Comparison of ENCODE assay signal across 9 cellular contexts in the genomic region with DNA sequence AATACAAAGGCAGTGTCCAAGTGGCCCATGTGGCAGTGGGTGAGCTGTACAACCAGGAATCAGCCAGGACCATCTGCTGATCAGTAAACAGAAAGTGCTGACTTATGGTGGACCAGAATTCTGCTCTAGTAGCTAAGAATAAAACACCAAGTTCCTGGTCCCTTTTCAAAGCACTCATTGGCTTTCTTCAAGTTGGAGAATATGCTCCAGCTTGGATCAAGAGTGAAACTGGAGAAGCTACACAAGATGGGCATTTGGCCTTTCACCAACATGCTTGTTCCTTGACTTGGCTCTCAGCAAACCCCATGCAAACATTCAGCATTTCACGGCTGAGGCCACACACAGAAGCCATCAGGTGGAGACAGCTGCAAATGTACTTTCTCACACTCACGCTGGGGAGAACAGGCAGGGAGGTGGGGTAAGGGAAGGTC. TPM values are rescaled to one million over a fixed set of nuclear protein-coding genes. Genes with fewer than 3 reads are reported as not detected.
DNase-seq lines count a peak whose midpoint lies in the region; ATAC-seq and TF ChIP-seq lines count a peak whose summit lies in the region.
"Had no signal": no experiment of that assay in that cellular context is flagged by ENCODE, and none has a peak within 500 bp of the region (broad histone marks: within the 10 kb centered on the region; RNA-seq: fewer than 3 reads in every experiment).

No MANE protein-coding gene starts in this region.

- no peaks in the 10 kb centered on the region for H3K36me3 Mint-ChIP-seq in Calu3 (ENCODE audit: insufficient read depth, unreplicated experiment)
- H3K36me3 Mint-ChIP-seq: natural killer cell had no signal

- H3K4me3 ChIP-seq in IMR-90 (ENCODE audit: insufficient read depth, low read depth, low read length) = peak overlapping the region; percentile 8; the same call in 1 of the 2 replicates
- H3K4me3 ChIP-seq in fibroblast of the aortic adventitia (ENCODE audit: low read depth, low read length) = no peak overlapping the region
- no peak overlapping the region for H3K4me3 ChIP-seq in mammary epithelial cell (replicated peaks in 1 of 3; ENCODE audit: insufficient read depth in 1 of 3, low read depth in 2 of 3, low read length in 3 of 3)
- H3K4me3 ChIP-seq in aorta (ENCODE audit: low read length in 2 of 2) = no peak overlapping the region

- WGBS in IMR-90 (ENCODE audit: extremely low coverage in 2 of 2, insufficient read length in 1 of 2), 2 experiments = no CpG with 5 or more reads among the region's 2 CpGs
- WGBS in mammary epithelial cell (ENCODE audit: low coverage, missing lambda C conversion rate) = 73% methylated on average over 2 of the region's 2 CpGs
- 64 to 66% methylated on average over 2 of the region's 2 CpGs for WGBS in aorta, 2 donors

- no peaks in the 10 kb centered on the region for H3K79me2 ChIP-seq in mammary epithelial cell (ENCODE audit: insufficient read depth, low read length)

- peak overlapping the region in 1 of 2 experiments; percentile 70; a peak in 2 of 4 replicates for H4K8ac ChIP-seq in IMR-90 (ENCODE audit: low read depth in 2 of 2, low read length in 2 of 2)

- in situ Hi-C loops in IMR-90 (cut with MboI; ENCODE audit: low sequenced_read_pairs) (no loop called here), mammary epithelial cell (cut with MboI; ENCODE audit: low sequenced_read_pairs in 2 of 2) (no loop called here)

- peak overlapping the region; percentile 38 for H2BK20ac ChIP-seq in IMR-90 (ENCODE audit: low read depth, low read length)

- peak overlapping the region; percentile 20; the same call in 1 of the 2 replicates for H2AK5ac ChIP-seq in IMR-90 (ENCODE audit: low read depth, low read length)

- H3K56ac ChIP-seq in IMR-90 (ENCODE audit: extremely low read depth, insufficient read depth, low read length) = no peak overlapping the region

- H3K27ac ChIP-seq in IMR-90 (ENCODE audit: insufficient read depth, low read length) (no peak overlapping the region), mammary epithelial cell (ENCODE audit: insufficient read depth, low read depth, low read length) (no peak overlapping the region), aorta (ENCODE audit: low read depth in 1 of 2, low read length in 2 of 2) (no peak overlapping the region)

- H3K9me3 ChIP-seq in IMR-90 (ENCODE audit: control insufficient read depth, insufficient read depth, low read length) = no peaks in the 10 kb centered on the region
- H3K9me3 ChIP-seq in mammary epithelial cell (replicated peaks; ENCODE audit: insufficient read depth, low read length) = no peaks in the 10 kb centered on the region
- H3K9me3 ChIP-seq in aorta (ENCODE audit: control insufficient read depth, low read length) = no peaks in the 10 kb centered on the region

- H2BK15ac ChIP-seq in IMR-90 (ENCODE audit: low read depth, low read length) = peak overlapping the region; percentile 67; the same call in 2 of the 3 replicates

- DNase-seq in EL (peak; percentile 40), IMR-90 (peak; percentile 63), fibroblast of the aortic adventitia (ENCODE audit: low read depth) (peak; percentile 46), mammary epithelial cell (no peak), Calu3 (no peak), OCI-M2 (lab: John Stamatoyannopoulos, UW; ENCODE audit: unreplicated experiment) (no peak), aorta (no peak)
- DNase-seq: natural killer cell had no signal

- peak overlapping the region; percentile 33 for H3K4me2 ChIP-seq in IMR-90 (ENCODE audit: low read depth, low read length)
- no peak overlapping the region for H3K4me2 ChIP-seq in mammary epithelial cell (ENCODE audit: insufficient read depth, low read depth, low read length)

- peak overlapping the region; percentile 48 for H3K14ac ChIP-seq in IMR-90 (replicated peaks; ENCODE audit: low read depth, low read length)

- H2BK5ac ChIP-seq in IMR-90 (ENCODE audit: low read depth, low read length, poor library complexity, severe bottlenecking) = peak overlapping the region; percentile 71

- ATAC-seq in GM21423 (IDR thresholded peaks at IDR 0.05; ENCODE audit: unreplicated experiment) = peak; percentile 79
- peak; percentile 10 for ATAC-seq in IMR-90 (ENCODE audit: low read depth)
- ATAC-seq in aorta (ENCODE audit: low FRiP score) = no peak

- H3K9ac ChIP-seq in IMR-90 (ENCODE audit: low read depth, low read length) = 0 out of 2 replicates have a peak overlapping the region, but pooled peaks have one; percentile 20
- no peak overlapping the region for H3K9ac ChIP-seq in mammary epithelial cell (ENCODE audit: insufficient read depth, low read length)

- no peaks in the 10 kb centered on the region for H3K36me3 ChIP-seq in IMR-90 (ENCODE audit: control insufficient read depth, insufficient read depth, low read length)
- H3K36me3 ChIP-seq in mammary epithelial cell (ENCODE audit: insufficient read depth, low read length) = no peaks in the 10 kb centered on the region
- no peaks in the 10 kb centered on the region for H3K36me3 ChIP-seq in aorta (ENCODE audit: control insufficient read depth in 1 of 2, insufficient read depth in 2 of 2, low read length in 1 of 2)

- H4K5ac ChIP-seq in IMR-90 (ENCODE audit: low read depth, low read length) = peak overlapping the region; percentile 68

- peaks cover 21% of the 10 kb centered on the region for H3K4me1 Mint-ChIP-seq in Calu3 (ENCODE audit: low read depth, unreplicated experiment)

- H3K4me1 ChIP-seq in IMR-90 (ENCODE audit: control insufficient read depth, insufficient read depth, low read length) (peaks cover 14% of the 10 kb centered on the region), mammary epithelial cell (ENCODE audit: insufficient read depth, low read length) (no peaks in the 10 kb centered on the region), aorta (ENCODE audit: control insufficient read depth in 1 of 2, insufficient read depth in 2 of 2, low read length in 2 of 2) (no peaks in the 10 kb centered on the region)

- TF ChIP-seq RAD21 in IMR-90 (IDR thresholded peaks at IDR 0.05; ENCODE audit: low read length) = no peak

- CTCF ChIA-PET in IMR-90 (lab: Yijun Ruan, JAX) = interaction anchor here (0.9 kb wide), 1 partner anchor 8 kb away, joined by 3 read pairs; no protein-coding TSS in a partner anchor
- CTCF ChIA-PET in mammary epithelial cell (lab: Charles Lee; ENCODE audit: low non-redundant PET) = no interaction called here
- CTCF ChIA-PET in Calu3 (lab: Charles Lee) = no interaction called here

- H2AFZ ChIP-seq in IMR-90 (replicated peaks; ENCODE audit: low read length, poor library complexity) (peak overlapping the region; percentile 78), mammary epithelial cell (ENCODE audit: low read depth, low read length) (no peak overlapping the region)

- intact Hi-C loops in IMR-90 (cut with micrococcal nuclease) (no loop called here), mammary epithelial cell (cut with micrococcal nuclease) (no loop called here), Calu3 (cut with micrococcal nuclease; ENCODE audit: unreplicated experiment) (no loop called here), aorta (cut with DNase I) (no loop called here)

- H3K27me3 ChIP-seq in IMR-90 (ENCODE audit: control insufficient read depth, insufficient read depth, low read length) = no peaks in the 10 kb centered on the region
- no peaks in the 10 kb centered on the region for H3K27me3 ChIP-seq in mammary epithelial cell (ENCODE audit: insufficient read depth, low read length)
- no peaks in the 10 kb centered on the region for H3K27me3 ChIP-seq in aorta (ENCODE audit: control insufficient read depth in 1 of 2, insufficient read depth in 2 of 2, low read length in 1 of 2)

- H3K9me3 Mint-ChIP-seq in Calu3 (ENCODE audit: low read depth, unreplicated experiment) = peaks cover 4% of the 10 kb centered on the region
- H3K9me3 Mint-ChIP-seq: natural killer cell had no signal

- H3K23ac ChIP-seq in IMR-90 (ENCODE audit: low read depth, low read length) = peak overlapping the region; percentile 79

- no TSS peak for BruUV-seq in IMR-90 (replicated peaks; lab: Mats Ljungman, UMichigan)
- BruUV-seq in mammary epithelial cell (replicated peaks; lab: Mats Ljungman, UMichigan) = no TSS peak
- no TSS peak for BruUV-seq in Calu3 (replicated peaks; lab: Mats Ljungman, UMichigan)

- H3K4ac ChIP-seq in IMR-90 (ENCODE audit: low read depth, low read length) = peak overlapping the region; percentile 74

- peak overlapping the region; percentile 22; the same call in 1 of the 2 replicates for H3K18ac ChIP-seq in IMR-90 (ENCODE audit: low read depth, low read length)

- dilution Hi-C loops in IMR-90 (cut with HindIII; ENCODE audit: low sequenced_read_pairs, unreplicated experiment) (no loop called here), mammary epithelial cell (cut with HindIII; ENCODE audit: low sequenced_read_pairs) (no loop called here)

- H4K91ac ChIP-seq in IMR-90 (ENCODE audit: insufficient read depth, low read depth, low read length) = peak overlapping the region; percentile 57

- TF ChIP-seq CTCF in IMR-90 (conservative IDR thresholded peaks at IDR 0.05; ENCODE audit: low read depth, low read length) = no peak
- no peak for TF ChIP-seq CTCF in fibroblast of the aortic adventitia (IDR thresholded peaks at IDR 0.05; ENCODE audit: insufficient read depth, low read length)
- TF ChIP-seq CTCF in mammary epithelial cell (conservative IDR thresholded peaks at IDR 0.05 in 1 of 2, IDR thresholded peaks at IDR 0.05 in 1 of 2; ENCODE audit: extremely low read depth in 1 of 2, insufficient read depth in 1 of 2, low read depth in 1 of 2, low read length in 2 of 2) = no peak
- TF ChIP-seq CTCF in Calu3 (IDR thresholded peaks at IDR 0.05; ENCODE audit: unreplicated experiment) = no peak

- no peak overlapping the region for H2AK9ac ChIP-seq in IMR-90 (replicated peaks; ENCODE audit: low read depth, low read length, poor library complexity)

- peaks cover 17% of the 10 kb centered on the region for H3K9me1 ChIP-seq in IMR-90 (ENCODE audit: insufficient read depth, low read length)

- peak overlapping the region; percentile 75 for H2BK120ac ChIP-seq in IMR-90 (ENCODE audit: low read depth, low read length)

- POLR2A ChIA-PET in IMR-90 (lab: Charles Lee; ENCODE audit: unreplicated experiment) = no interaction called here

- no peaks in the 10 kb centered on the region for H3K27me3 Mint-ChIP-seq in Calu3 (ENCODE audit: unreplicated experiment)

- TF ChIP-seq POLR2A in IMR-90 (IDR thresholded peaks at IDR 0.05; ENCODE audit: low read depth, low read length) = no peak

- peaks cover 31 to 46% of the 10 kb centered on the region in 2 experiments; a peak in 3 of 4 replicates for H3K79me1 ChIP-seq in IMR-90 (ENCODE audit: low read depth in 1 of 2, low read length in 2 of 2)

- no peak overlapping the region for H3K4me3 Mint-ChIP-seq in Calu3 (ENCODE audit: low read depth, unreplicated experiment)
- H3K4me3 Mint-ChIP-seq: natural killer cell had no signal

- no peak overlapping the region for H3K27ac Mint-ChIP-seq in Calu3 (ENCODE audit: unreplicated experiment)
- H3K27ac Mint-ChIP-seq: natural killer cell had no signal

- H4K20me1 ChIP-seq in IMR-90 (ENCODE audit: insufficient read depth, low read length) = no peaks in the 10 kb centered on the region
- H4K20me1 ChIP-seq in mammary epithelial cell (ENCODE audit: insufficient read depth, low read length) = no peaks in the 10 kb centered on the region

RNA-seq across cellular contexts. Expression of a gene that starts 32.1 kb away (rescaled TPM):
- total RNA-seq in IMR-90 (2012; rRNA removed) (17.8 and 18.8 TPM in 2 replicates), fibroblast of the aortic adventitia (ENCODE audit: low replicate concordance) (5.5 and 16.9 TPM in 2 replicates), mammary epithelial cell (1 to 10 TPM; 4.0 to 5.0 TPM), Calu3 (2022) (13.1 and 16.1 TPM in 2 replicates), aorta (10 to 100 TPM; 21.1 to 23.1 TPM)
- polyA plus RNA-seq in IMR-90 (2012; rRNA removed) (9.5 and 11.2 TPM in 2 replicates), mammary epithelial cell (6.2 TPM), aorta (under 1 TPM; 0.38 to 0.82 TPM)
- polyA plus RNA-seq in IMR-90 (2012; cell fraction: cytosol; rRNA removed) = 4.8 and 7.7 TPM in 2 replicates
- polyA plus RNA-seq in IMR-90 (2012; cell fraction: nucleus; rRNA removed; ENCODE audit: low replicate concordance) = 5.2 and 10.5 TPM in 2 replicates
- polyA minus RNA-seq in mammary epithelial cell = 5.7 TPM

Comparison
In these comparisons a context has a peak if more than half of its experiments do, and no peak if none do; other contexts are left out.
1. DNase-seq: peak in EL (single experiment), IMR-90 (single experiment) and fibroblast of the aortic adventitia (single experiment); none in mammary epithelial cell (single experiment), Calu3 (single experiment), OCI-M2 (single experiment) and aorta (0 of 2).